Comparison of ENCODE assay signal across 23 cellular contexts in genomic region chr12:15575797-15576560, GRCh38.
DNase-seq lines count a peak whose midpoint lies in the region; ATAC-seq and TF ChIP-seq lines count a peak whose summit lies in the region.
"Had no signal": no experiment of that assay in that cellular context is flagged by ENCODE, and none has a peak within 500 bp of the region (broad histone marks: within the 10 kb centered on the region; RNA-seq: fewer than 3 reads in every experiment).

No MANE protein-coding gene starts in this region.

- peak; percentile 73 for ATAC-seq in activated naive CD8-positive, alpha-beta T cell treated with anti-CD3 and anti-CD28 coated beads, Interleukin-2, amount 50 U/mL, for 24 hours
- ATAC-seq in stimulated activated effector memory CD8-positive, alpha-beta T cell treated with anti-CD3 and anti-CD28 coated beads, Interleukin-12 subunit alpha, Interleukin-12 subunit beta, amount 100 ng/mL, for 72 hours, result peak; percentile 22
- ATAC-seq in WTC11, result no peak
- ATAC-seq: foreskin keratinocyte had no signal

- H3K27me3 Mint-ChIP-seq in activated CD4-positive, alpha-beta memory T cell treated with anti-CD3 and anti-CD28 coated beads for 36 hours, result no peaks in the 10 kb centered on the region
- no peaks in the 10 kb centered on the region for H3K27me3 Mint-ChIP-seq in activated CD4-positive, alpha-beta memory T cell treated with anti-CD3 and anti-CD28 coated beads, Interleukin-2, amount 10 ng/mL, durations not matched to agents 7 days and 5 days
- no peaks in the 10 kb centered on the region for H3K27me3 Mint-ChIP-seq in activated naive CD8-positive, alpha-beta T cell treated with anti-CD3 and anti-CD28 coated beads, Interleukin-2, amount 50 U/mL, for 24 hours
- H3K27me3 Mint-ChIP-seq in WTC11 (ENCODE audit: low read depth), result no peaks in the 10 kb centered on the region
- H3K27me3 Mint-ChIP-seq: CD4-positive, alpha-beta memory T cell had no signal

- POLR2A ChIA-PET in activated CD4-positive, alpha-beta memory T cell treated with anti-CD3 and anti-CD28 coated beads for 36 hours (lab: Charles Lee), result no interaction called here
- POLR2A ChIA-PET in activated CD4-positive, alpha-beta memory T cell treated with anti-CD3 and anti-CD28 coated beads, Interleukin-2, amount 10 ng/mL, durations not matched to agents 7 days and 5 days (lab: Charles Lee), result no interaction called here
- POLR2A ChIA-PET in WTC11 (lab: Charles Lee), result no interaction called here

- H3K27me3 ChIP-seq in esophagus squamous epithelium, result peaks cover 0 to 16% (median 0%) of the 10 kb centered on the region in 4 donors
- H3K27me3 ChIP-seq: brain microvascular endothelial cell had no signal

- TF ChIP-seq CTCF in esophagus squamous epithelium (IDR thresholded peaks at IDR 0.05) (no peak), WTC11 (IDR thresholded peaks at IDR 0.05) (no peak)

- peak overlapping the region; percentile 7 for H3K27ac Mint-ChIP-seq in activated CD4-positive, alpha-beta memory T cell treated with anti-CD3 and anti-CD28 coated beads for 36 hours
- no peak overlapping the region for H3K27ac Mint-ChIP-seq in activated CD4-positive, alpha-beta memory T cell treated with anti-CD3 and anti-CD28 coated beads, Interleukin-2, amount 10 ng/mL, durations not matched to agents 7 days and 5 days
- H3K27ac Mint-ChIP-seq in activated naive CD8-positive, alpha-beta T cell treated with anti-CD3 and anti-CD28 coated beads, Interleukin-2, amount 50 U/mL, for 24 hours, result peak overlapping the region; percentile 65
- no peak overlapping the region for H3K27ac Mint-ChIP-seq in stimulated activated effector memory CD8-positive, alpha-beta T cell treated with anti-CD3 and anti-CD28 coated beads, Interleukin-12 subunit alpha, Interleukin-12 subunit beta, amount 100 ng/mL, for 72 hours
- H3K27ac Mint-ChIP-seq in WTC11, result no peak overlapping the region

- CTCF ChIA-PET in activated CD4-positive, alpha-beta memory T cell treated with anti-CD3 and anti-CD28 coated beads for 36 hours (lab: Charles Lee), result interaction anchor here (3.0 kb wide), 1 partner anchor 8 kb away, joined by 20 read pairs; no protein-coding TSS in a partner anchor
- CTCF ChIA-PET in activated CD4-positive, alpha-beta memory T cell treated with anti-CD3 and anti-CD28 coated beads, Interleukin-2, amount 10 ng/mL, durations not matched to agents 7 days and 5 days (lab: Charles Lee), result interaction anchor here (1.0 kb wide), 1 partner anchor 9 kb away, joined by 4 read pairs; no protein-coding TSS in a partner anchor
- CTCF ChIA-PET in WTC11 (lab: Charles Lee), result no interaction called here

- peaks cover 40% of the 10 kb centered on the region for H3K4me1 Mint-ChIP-seq in activated CD4-positive, alpha-beta memory T cell treated with anti-CD3 and anti-CD28 coated beads for 36 hours (ENCODE audit: low read depth)
- peaks cover 16% of the 10 kb centered on the region for H3K4me1 Mint-ChIP-seq in activated CD4-positive, alpha-beta memory T cell treated with anti-CD3 and anti-CD28 coated beads, Interleukin-2, amount 10 ng/mL, durations not matched to agents 7 days and 5 days
- H3K4me1 Mint-ChIP-seq in activated naive CD8-positive, alpha-beta T cell treated with anti-CD3 and anti-CD28 coated beads, Interleukin-2, amount 50 U/mL, for 24 hours, result peaks cover 65% of the 10 kb centered on the region
- H3K4me1 Mint-ChIP-seq in stimulated activated effector memory CD8-positive, alpha-beta T cell treated with anti-CD3 and anti-CD28 coated beads, Interleukin-12 subunit alpha, Interleukin-12 subunit beta, amount 100 ng/mL, for 72 hours, result peaks cover 16% of the 10 kb centered on the region
- peaks cover 4% of the 10 kb centered on the region; the same call in 1 of the 2 replicates for H3K4me1 Mint-ChIP-seq in WTC11
- H3K4me1 Mint-ChIP-seq: neural crest cell had no signal

- no peak overlapping the region for H3K4me3 ChIP-seq in esophagus squamous epithelium
- H3K4me3 ChIP-seq: coronary artery, PC-9 had no signal

- 20 to 32% methylated on average over 2 of the region's 2 CpGs for WGBS in esophagus squamous epithelium, 2 donors

- no peak overlapping the region for H3K4me3 Mint-ChIP-seq in activated CD4-positive, alpha-beta memory T cell treated with anti-CD3 and anti-CD28 coated beads for 36 hours
- no peak overlapping the region for H3K4me3 Mint-ChIP-seq in activated CD4-positive, alpha-beta memory T cell treated with anti-CD3 and anti-CD28 coated beads, Interleukin-2, amount 10 ng/mL, durations not matched to agents 7 days and 5 days
- no peak overlapping the region for H3K4me3 Mint-ChIP-seq in activated naive CD8-positive, alpha-beta T cell treated with anti-CD3 and anti-CD28 coated beads, Interleukin-2, amount 50 U/mL, for 24 hours
- no peak overlapping the region for H3K4me3 Mint-ChIP-seq in stimulated activated effector memory CD8-positive, alpha-beta T cell treated with anti-CD3 and anti-CD28 coated beads, Interleukin-12 subunit alpha, Interleukin-12 subunit beta, amount 100 ng/mL, for 72 hours
- no peak overlapping the region for H3K4me3 Mint-ChIP-seq in WTC11
- H3K4me3 Mint-ChIP-seq: neural crest cell had no signal

- intact Hi-C loops in activated CD4-positive, alpha-beta memory T cell treated with anti-CD3 and anti-CD28 coated beads for 36 hours (cut with micrococcal nuclease), result loop anchor here (2.0 kb wide), 1 partner anchor 17 kb away; no protein-coding TSS in a partner anchor
- intact Hi-C loops in esophagus squamous epithelium (cut with DNase I), result no loop called here

- no peaks in the 10 kb centered on the region for H3K36me3 ChIP-seq in esophagus squamous epithelium
- H3K36me3 ChIP-seq: brain microvascular endothelial cell had no signal

- no peak for DNase-seq in activated CD4-positive, alpha-beta memory T cell treated with anti-CD3 and anti-CD28 coated beads for 36 hours
- no peak for DNase-seq in activated CD4-positive, alpha-beta memory T cell treated with anti-CD3 and anti-CD28 coated beads, Interleukin-2, amount 10 ng/mL, durations not matched to agents 7 days and 5 days
- peak; percentile 35 to 78 for DNase-seq in NOMO-1 (lab: John Stamatoyannopoulos, UW; ENCODE audit: unreplicated experiment in 2 of 2)
- no peak for DNase-seq in activated naive CD8-positive, alpha-beta T cell treated with anti-CD3 and anti-CD28 coated beads, Interleukin-2, amount 50 U/mL, for 24 hours
- DNase-seq in stimulated activated effector memory CD8-positive, alpha-beta T cell treated with anti-CD3 and anti-CD28 coated beads, Interleukin-12 subunit alpha, Interleukin-12 subunit beta, amount 100 ng/mL, for 72 hours (ENCODE audit: low spot score in 2 of 2), result no peak
- no peak for DNase-seq in esophagus squamous epithelium (lab: John Stamatoyannopoulos, UW)
- DNase-seq in NCI-H774 (lab: John Stamatoyannopoulos, UW), result no peak
- DNase-seq in WTC11 (ENCODE audit: low spot score), result no peak
- DNase-seq: activated gamma-delta T cell treated with Interleukin-2 at 50 U/mL for 16 hours; brain microvascular endothelial cell; CD4-positive, alpha-beta memory T cell; DMS79; foreskin keratinocyte; hypothalamus; KG1; kidney; NCI-H2107; NCI-H69; PC-9; stimulated activated CD4-positive, alpha-beta T cell treated with anti-CD3 and anti-CD28 coated beads, Interleukin-12 subunit alpha, Interleukin-12 subunit beta, amount 100 ng/mL, for 4 hours; trophoblast cell had no signal

- H3K36me3 Mint-ChIP-seq in activated CD4-positive, alpha-beta memory T cell treated with anti-CD3 and anti-CD28 coated beads for 36 hours, result peaks cover 2% of the 10 kb centered on the region
- peaks cover 8% of the 10 kb centered on the region for H3K36me3 Mint-ChIP-seq in activated CD4-positive, alpha-beta memory T cell treated with anti-CD3 and anti-CD28 coated beads, Interleukin-2, amount 10 ng/mL, durations not matched to agents 7 days and 5 days (ENCODE audit: low read depth)
- peaks cover 5% of the 10 kb centered on the region for H3K36me3 Mint-ChIP-seq in activated naive CD8-positive, alpha-beta T cell treated with anti-CD3 and anti-CD28 coated beads, Interleukin-2, amount 50 U/mL, for 24 hours (ENCODE audit: low read depth)
- no peaks in the 10 kb centered on the region for H3K36me3 Mint-ChIP-seq in stimulated activated effector memory CD8-positive, alpha-beta T cell treated with anti-CD3 and anti-CD28 coated beads, Interleukin-12 subunit alpha, Interleukin-12 subunit beta, amount 100 ng/mL, for 72 hours
- peaks cover 3% of the 10 kb centered on the region; the same call in 1 of the 2 replicates for H3K36me3 Mint-ChIP-seq in WTC11

- H3K9me3 ChIP-seq in esophagus squamous epithelium, result no peaks in the 10 kb centered on the region

- TF ChIP-seq POLR2A in esophagus squamous epithelium (IDR thresholded peaks at IDR 0.05), result no peak

- H3K4me1 ChIP-seq in esophagus squamous epithelium, result peaks cover 0 to under 1% (median 0%) of the 10 kb centered on the region in 3 donors
- H3K4me1 ChIP-seq: foreskin keratinocyte had no signal

- H3K27ac ChIP-seq in esophagus squamous epithelium, result no peak overlapping the region
- H3K27ac ChIP-seq: brain microvascular endothelial cell, coronary artery, foreskin keratinocyte, PC-9 had no signal

- H3K9me3 Mint-ChIP-seq in activated CD4-positive, alpha-beta memory T cell treated with anti-CD3 and anti-CD28 coated beads for 36 hours, result no peaks in the 10 kb centered on the region
- H3K9me3 Mint-ChIP-seq in activated CD4-positive, alpha-beta memory T cell treated with anti-CD3 and anti-CD28 coated beads, Interleukin-2, amount 10 ng/mL, durations not matched to agents 7 days and 5 days, result peaks cover 2% of the 10 kb centered on the region
- H3K9me3 Mint-ChIP-seq in activated naive CD8-positive, alpha-beta T cell treated with anti-CD3 and anti-CD28 coated beads, Interleukin-2, amount 50 U/mL, for 24 hours, result peaks cover 11% of the 10 kb centered on the region
- H3K9me3 Mint-ChIP-seq in stimulated activated effector memory CD8-positive, alpha-beta T cell treated with anti-CD3 and anti-CD28 coated beads, Interleukin-12 subunit alpha, Interleukin-12 subunit beta, amount 100 ng/mL, for 72 hours, result no peaks in the 10 kb centered on the region
- H3K9me3 Mint-ChIP-seq in WTC11, result peaks cover 11% of the 10 kb centered on the region; the same call in 1 of the 2 replicates

TF ChIP-seq in WTC11, 78 proteins besides CTCF, POLR2A, EP300 and RAD21 (continues in another document):
- TF ChIP-seq ESRRA (CRISPR knock-in tag; IDR thresholded peaks at IDR 0.05; ENCODE audit: borderline replicate concordance) (no peak), ZNF423 (CRISPR knock-in tag; IDR thresholded peaks at IDR 0.05) (no peak), USF2 (CRISPR knock-in tag; IDR thresholded peaks at IDR 0.05) (no peak), RELA (CRISPR knock-in tag; IDR thresholded peaks at IDR 0.05; ENCODE audit: borderline replicate concordance) (no peak)

Comparison
In these comparisons a context has a peak if more than half of its experiments do, and no peak if none do; other contexts are left out.
1. H3K27ac Mint-ChIP-seq: peak in activated CD4-positive, alpha-beta memory T cell treated with anti-CD3 and anti-CD28 coated beads for 36 hours (single experiment) and activated naive CD8-positive, alpha-beta T cell treated with anti-CD3 and anti-CD28 coated beads, Interleukin-2, amount 50 U/mL, for 24 hours (single experiment); none in activated CD4-positive, alpha-beta memory T cell treated with anti-CD3 and anti-CD28 coated beads, Interleukin-2, amount 10 ng/mL, durations not matched to agents 7 days and 5 days (single experiment), stimulated activated effector memory CD8-positive, alpha-beta T cell treated with anti-CD3 and anti-CD28 coated beads, Interleukin-12 subunit alpha, Interleukin-12 subunit beta, amount 100 ng/mL, for 72 hours (single experiment) and WTC11 (single experiment).
2. DNase-seq: peak in NOMO-1 (2 of 2); none in activated CD4-positive, alpha-beta memory T cell treated with anti-CD3 and anti-CD28 coated beads for 36 hours (single experiment), activated CD4-positive, alpha-beta memory T cell treated with anti-CD3 and anti-CD28 coated beads, Interleukin-2, amount 10 ng/mL, durations not matched to agents 7 days and 5 days (single experiment), activated naive CD8-positive, alpha-beta T cell treated with anti-CD3 and anti-CD28 coated beads, Interleukin-2, amount 50 U/mL, for 24 hours (single experiment), stimulated activated effector memory CD8-positive, alpha-beta T cell treated with anti-CD3 and anti-CD28 coated beads, Interleukin-12 subunit alpha, Interleukin-12 subunit beta, amount 100 ng/mL, for 72 hours (0 of 2), esophagus squamous epithelium (single experiment), NCI-H774 (single experiment) and WTC11 (single experiment).